8 cellular contexts compared by ENCODE assay signal in the genomic region with DNA sequence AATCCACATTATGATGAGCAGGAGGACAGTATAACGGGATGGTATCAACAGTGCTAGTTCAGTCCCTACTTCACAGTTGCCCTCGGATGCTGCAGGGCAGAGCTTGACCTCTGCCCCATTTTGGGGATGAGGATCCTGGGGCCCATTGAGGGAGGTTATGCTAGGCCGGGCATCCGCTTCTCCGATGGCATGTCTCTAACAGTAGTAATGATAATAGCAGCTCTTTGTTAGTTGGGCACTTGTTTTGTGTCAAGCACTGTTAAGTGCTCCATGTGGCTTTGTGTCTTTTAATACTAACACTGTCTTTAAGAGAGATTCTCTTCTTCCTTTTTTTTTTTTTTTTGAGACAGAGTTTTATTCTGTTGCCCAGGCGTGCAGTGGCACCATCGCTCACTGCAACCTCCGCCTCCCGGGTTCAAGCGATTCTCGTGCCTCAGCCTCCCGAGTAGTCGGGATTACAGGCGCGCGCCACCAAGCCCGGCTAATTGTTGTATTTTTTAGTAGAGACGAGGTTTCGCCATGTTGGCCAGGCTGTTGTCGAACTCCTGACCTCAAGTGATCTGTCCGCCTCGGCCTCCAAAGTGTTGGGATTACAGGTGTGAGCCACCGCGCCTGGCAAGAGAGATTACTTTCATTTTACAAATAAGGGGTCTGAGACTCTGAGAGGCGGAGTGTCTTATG. TPM values are rescaled to one million over a fixed set of nuclear protein-coding genes. Genes with fewer than 3 reads are reported as not detected.
DNase-seq lines count a peak whose midpoint lies in the region; ATAC-seq and TF ChIP-seq lines count a peak whose summit lies in the region.

No MANE protein-coding gene starts in this region.

- peak overlapping the region; percentile 96 for H3K4me3 Mint-ChIP-seq in chondrocyte (ENCODE audit: unreplicated experiment)

- H3K4me3 ChIP-seq in BLaER1: peak overlapping the region; percentile 81
- H3K4me3 ChIP-seq in LNCaP clone FGC (ENCODE audit: low read depth, low read length): peak overlapping the region; percentile 84
- peak overlapping the region; percentile 77 to 87 for H3K4me3 ChIP-seq in muscle layer of duodenum (ENCODE audit: low read depth in 1 of 2, low read length in 2 of 2)

- H3K27me3 ChIP-seq in BLaER1 (no peaks in the 10 kb centered on the region), muscle layer of duodenum (ENCODE audit: low read depth, low read length) (no peaks in the 10 kb centered on the region)

- peak overlapping the region; percentile 90 for H3K9ac ChIP-seq in BLaER1

- ATAC-seq in HG02623 (IDR thresholded peaks at IDR 0.05; ENCODE audit: unreplicated experiment): no peak

- TF ChIP-seq CTCF in LNCaP clone FGC (IDR thresholded peaks at IDR 0.05; ENCODE audit: control insufficient read depth, extremely low read depth, insufficient read depth): no peak
- peak; percentile 27 for TF ChIP-seq CTCF in chondrocyte (IDR thresholded peaks at IDR 0.05)

- peaks cover 1% of the 10 kb centered on the region for H3K36me3 Mint-ChIP-seq in chondrocyte (ENCODE audit: low read depth)

- DNase-seq in LNCaP clone FGC (ENCODE audit: low read depth) (no peak), chondrocyte (ENCODE audit: low spot score) (no peak), NCI-H146 (lab: John Stamatoyannopoulos, UW) (no peak), NCI-H187 treated with DMSO at 0.1 percent for 48 hours (lab: John Stamatoyannopoulos, UW) (no peak)
- DNase-seq in activated CD8-positive, alpha-beta memory T cell treated with anti-CD3 and anti-CD28 coated beads, Interleukin-2, amount 50 U/mL, for 4 hours: no peak

- H3K36me3 ChIP-seq in BLaER1 (peaks cover 14% of the 10 kb centered on the region), muscle layer of duodenum (ENCODE audit: control insufficient read depth in 1 of 2, insufficient read depth in 2 of 2, low read length in 2 of 2) (peaks cover under 1 to 2% of the 10 kb centered on the region in 2 donors)

- H3K4me1 ChIP-seq in BLaER1 (peaks cover 46% of the 10 kb centered on the region), muscle layer of duodenum (ENCODE audit: control insufficient read depth in 1 of 2, insufficient read depth in 2 of 2, low read length in 2 of 2) (peaks cover 4 to 28% of the 10 kb centered on the region in 2 donors)

- H3K4me2 ChIP-seq in BLaER1: peak overlapping the region; percentile 85

- peaks cover 58% of the 10 kb centered on the region for H4K20me1 ChIP-seq in BLaER1

- peak overlapping the region; percentile 93 for H3K27ac ChIP-seq in BLaER1
- H3K27ac ChIP-seq in muscle layer of duodenum (ENCODE audit: low read length): peak overlapping the region; percentile 83

- H3K27ac Mint-ChIP-seq in chondrocyte (ENCODE audit: unreplicated experiment): peak overlapping the region; percentile 98

- H3K4me1 Mint-ChIP-seq in chondrocyte (ENCODE audit: low read depth): peaks cover 44% of the 10 kb centered on the region

- no peaks in the 10 kb centered on the region for H3K27me3 Mint-ChIP-seq in chondrocyte (ENCODE audit: low read depth)

- no peaks in the 10 kb centered on the region for H3K9me3 Mint-ChIP-seq in chondrocyte (ENCODE audit: low read depth)

- no peaks in the 10 kb centered on the region for H3K9me3 ChIP-seq in BLaER1
- H3K9me3 ChIP-seq in muscle layer of duodenum (ENCODE audit: control insufficient read depth in 1 of 2, low read length in 2 of 2): no peaks in the 10 kb centered on the region

RNA-seq across cellular contexts. Expression of gene MAPRE1, which starts 1.1 kb away (rescaled TPM):
- 121 to 177 TPM (median 176 TPM) in 3 replicates for total RNA-seq in chondrocyte

RNA-seq across cellular contexts. Expression of gene EFCAB8, which starts 37.9 kb away (rescaled TPM):
- total RNA-seq in chondrocyte: 0.32 to 0.67 TPM (median 0.51 TPM) in 3 replicates

RNA-seq across cellular contexts. Expression of gene DNMT3B, which starts 58.7 kb away (rescaled TPM):
- total RNA-seq in chondrocyte: 2.0 to 4.8 TPM (median 4.7 TPM) in 3 replicates
